ENCODE assay signal across 15 cellular contexts in the genomic region with DNA sequence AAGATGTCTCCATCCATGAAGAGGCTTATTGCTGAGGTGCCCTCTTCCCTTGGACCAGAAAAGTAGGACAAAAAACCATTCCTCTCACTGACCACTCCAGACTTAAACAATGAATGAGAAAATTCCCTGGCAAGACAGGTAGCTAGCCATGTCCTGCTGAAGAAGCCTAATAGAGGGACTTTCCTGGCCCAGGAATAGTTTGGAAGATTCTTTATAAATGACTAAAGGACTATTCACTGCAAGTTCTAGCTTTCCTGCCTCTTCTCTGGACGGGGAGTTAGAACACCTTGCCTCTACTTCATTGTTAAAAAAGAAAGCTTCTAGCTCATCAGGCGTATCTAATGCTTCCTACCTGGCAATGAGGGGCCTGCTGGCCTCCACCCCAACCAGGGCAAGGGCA.
"Had no signal": no experiment of that assay in that cellular context is flagged by ENCODE, and none has a peak within 500 bp of the region (broad histone marks: within the 10 kb centered on the region; RNA-seq: fewer than 3 reads in every experiment).

No MANE protein-coding gene starts in this region.

- ATAC-seq: activated CD4-positive, alpha-beta T cell treated with anti-CD3 and anti-CD28 coated beads for 36 hours; activated CD8-positive, alpha-beta T cell treated with anti-CD3 and anti-CD28 coated beads, Interleukin-2, amount 10 ng/mL, durations not matched to agents 7 days and 5 days; natural killer cell; T-cell had no signal

- H3K27me3 ChIP-seq: ascending aorta, colonic mucosa had no signal

- H3K4me1 ChIP-seq: ascending aorta, colonic mucosa had no signal

- DNase-seq: activated CD4-positive, alpha-beta T cell treated with anti-CD3 and anti-CD28 coated beads for 36 hours; activated CD8-positive, alpha-beta memory T cell treated with anti-CD3 and anti-CD28 coated beads, Interleukin-2, amount 50 U/mL, for 48 hours; activated CD8-positive, alpha-beta T cell treated with anti-CD3 and anti-CD28 coated beads, Interleukin-2, amount 10 ng/mL, durations not matched to agents 7 days and 5 days; activated naive CD4-positive, alpha-beta T cell; caudate nucleus; colonic mucosa; effector memory CD4-positive, alpha-beta T cell; natural killer cell; stimulated activated CD4-positive, alpha-beta T cell treated with anti-CD3 and anti-CD28 coated beads, Interleukin-12 subunit alpha, Interleukin-12 subunit beta, amount 100 ng/mL, for 4 hours; stimulated activated naive CD4-positive, alpha-beta T cell treated with Interleukin-2 at 50 U/mL for 16 hours; T-cell; T1000 had no signal

- H3K36me3 ChIP-seq: ascending aorta, colonic mucosa, prostate gland had no signal

- H3K4me3 ChIP-seq: ascending aorta, colonic mucosa, prostate gland had no signal

- H3K27ac ChIP-seq: ascending aorta, colonic mucosa, prostate gland, VCaP had no signal

- H3K9me3 ChIP-seq: ascending aorta, colonic mucosa, prostate gland had no signal
